1 cellular context compared by ENCODE assay signal in genomic region chr11:43311791-43312607, GRCh38.
TF ChIP-seq lines count a peak whose summit lies in the region.

Gene API5, plus strand, starts transcription at chr11:43311996. Its CDS starts 132 bp downstream, at chr11:43312128.

TF ChIP-seq in GM12878, 131 proteins besides CTCF, POLR2A, EP300 and RAD21 (continued from another document and continues in another):
- TF ChIP-seq NBN (IDR thresholded peaks at IDR 0.05) (peak; percentile 63; the same call in 1 of the 2 replicates), NFXL1 (IDR thresholded peaks at IDR 0.05; ENCODE audit: borderline replicate concordance) (no peak), ZNF687 (IDR thresholded peaks at IDR 0.05) (no peak), LARP7 (IDR thresholded peaks at IDR 0.05) (peak; percentile 85), ZZZ3 (IDR thresholded peaks at IDR 0.05; ENCODE audit: control insufficient read depth, insufficient read length, low read depth) (no peak), BCL3 (IDR thresholded peaks at IDR 0.05; ENCODE audit: borderline replicate concordance, insufficient read depth, low read depth, low read length, poor library complexity, severe bottlenecking) (no peak), CHD4 (IDR thresholded peaks at IDR 0.05) (no peak), WRNIP1 (IDR thresholded peaks at IDR 0.05; ENCODE audit: borderline replicate concordance, low read depth, low read length) (no peak), TCF12 (IDR thresholded peaks at IDR 0.05; ENCODE audit: low read depth, low read length) (peak; percentile 83; the same call in 1 of the 2 replicates), ZNF592 (IDR thresholded peaks at IDR 0.05) (no peak), MYB (IDR thresholded peaks at IDR 0.05; ENCODE audit: borderline replicate concordance, low read depth, low read length) (no peak), POLR2AphosphoS2 (IDR thresholded peaks at IDR 0.05; ENCODE audit: low read depth, low read length) (peak; percentile 81), PAX5 (IDR thresholded peaks at IDR 0.05; ENCODE audit: borderline replicate concordance, low read depth, low read length) (peak; percentile 55; the same call in 1 of the 2 replicates), E4F1 (IDR thresholded peaks at IDR 0.05; ENCODE audit: borderline replicate concordance, partially characterized antibody) (no peak), SP1 (IDR thresholded peaks at IDR 0.05; ENCODE audit: low read depth, low read length) (no peak), ASH2L (IDR thresholded peaks at IDR 0.05; ENCODE audit: borderline replicate concordance, low read depth) (0 out of 2 replicates have a peak, but pooled peaks have one; percentile 46), MLLT1 (IDR thresholded peaks at IDR 0.05) (peak; percentile 61; the same call in 1 of the 2 replicates), HSF1 (IDR thresholded peaks at IDR 0.05; ENCODE audit: low read depth, low read length) (no peak), SRF (IDR thresholded peaks at IDR 0.05; ENCODE audit: low read depth in 2 of 2, low read length in 2 of 2) (peak in 1 of 2 experiments; percentile 61; a peak in 1 of 4 replicates), CEBPZ (IDR thresholded peaks at IDR 0.05; ENCODE audit: low read depth, low read length) (no peak), RELB (IDR thresholded peaks at IDR 0.05; ENCODE audit: low read depth) (peak; percentile 70; the same call in 1 of the 2 replicates), ELK1 (IDR thresholded peaks at IDR 0.05; ENCODE audit: low read depth, low read length) (no peak), NFYA (IDR thresholded peaks at IDR 0.05; ENCODE audit: borderline replicate concordance, low read depth, low read length) (no peak), ZNF24 (IDR thresholded peaks at IDR 0.05) (no peak), SKIL (IDR thresholded peaks at IDR 0.05; ENCODE audit: low read depth, poor library complexity, severe bottlenecking) (no peak), BACH1 (IDR thresholded peaks at IDR 0.05; ENCODE audit: borderline replicate concordance) (peak; percentile 36; the same call in 1 of the 2 replicates), SIN3A (IDR thresholded peaks at IDR 0.05; ENCODE audit: low read depth, low read length) (peak; percentile 86), SUZ12 (IDR thresholded peaks at IDR 0.05; ENCODE audit: unreplicated experiment) (no peak)
